38 cellular contexts compared by ENCODE assay signal in genomic region chr13:26752671-26753070, GRCh38. TPM values are rescaled to one million over a fixed set of nuclear protein-coding genes. Genes with fewer than 3 reads are reported as not detected.
"Had no signal": no experiment of that assay in that cellular context is flagged by ENCODE, and none has a peak within 500 bp of the region (broad histone marks: within the 10 kb centered on the region; RNA-seq: fewer than 3 reads in every experiment).

No MANE protein-coding gene starts in this region.

- H3K36me3 ChIP-seq: MG63 had no signal

- DNase-seq: Karpas-422, Kasumi-1, MG63, MM.1S, MV-4-11, NCI-H1048, NCI-H1092, NCI-H1092 treated with DMSO at 0.1 percent for 48 hours, NCI-H1105, NCI-H1105 treated with DMSO at 0.1 percent for 48 hours, NCI-H1417 treated with DMSO at 0.1 percent for 48 hours, NCI-H1436, NCI-H1436 treated with DMSO at 0.1 percent for 48 hours, NCI-H146, NCI-H1694, NCI-H1694 treated with DMSO at 0.1 percent for 48 hours, NCI-H187, NCI-H187 treated with DMSO at 0.1 percent for 48 hours, NCI-H1930, NCI-H2029, NCI-H2029 treated with DMSO at 0.1 percent for 48 hours, NCI-H2081, NCI-H2081 treated with DMSO at 0.1 percent for 48 hours, NCI-H2107, NCI-H2171, NCI-H2171 treated with DMSO at 0.1 percent for 48 hours, NCI-H2227 treated with DMSO at 0.1 percent for 48 hours, NCI-H226, NCI-H345, NCI-H446, NCI-H446 treated with DMSO at 0.1 percent for 48 hours, NCI-H510A, NCI-H510A treated with DMSO at 0.1 percent for 48 hours, NCI-H524 had no signal

- H3K4me3 ChIP-seq: MG63 had no signal

- H3K9me3 ChIP-seq: MG63 had no signal

RNA-seq across cellular contexts. Expression of gene GPR12, which starts 7.9 kb away (rescaled TPM):
- total RNA-seq: LHCN-M2, M059J, MCF 10A, NCI-H460 had no signal
